21 cellular contexts compared by ENCODE assay signal in genomic region chr7:159196584-159196983, GRCh38. TPM values are rescaled to one million over a fixed set of nuclear protein-coding genes. Genes with fewer than 3 reads are reported as not detected.
A peak's percentile ranks its signal among the peaks of the same experiment; 100 is the strongest.
DNase-seq lines count a peak whose midpoint lies in the region; ATAC-seq and TF ChIP-seq lines count a peak whose summit lies in the region.
"Had no signal": no experiment of that assay in that cellular context is flagged by ENCODE, and none has a peak within 500 bp of the region (broad histone marks: within the 10 kb centered on the region; RNA-seq: fewer than 3 reads in every experiment).

No MANE protein-coding gene starts in this region.

- peak overlapping the region; percentile 85 for H3K27ac Mint-ChIP-seq in activated T-cell treated with anti-CD3 and anti-CD28 coated beads, Interleukin-2, amount 50 U/mL, for 72 hours
- H3K27ac Mint-ChIP-seq in CD8-positive, alpha-beta T cell = peak overlapping the region; percentile 93
- H3K27ac Mint-ChIP-seq in activated CD4-positive, alpha-beta memory T cell treated with anti-CD3 and anti-CD28 coated beads, Interleukin-2, amount 10 ng/mL, durations not matched to agents 7 days and 5 days = peak overlapping the region; percentile 95
- peak overlapping the region in 1 of 2 donors; percentile 86 for H3K27ac Mint-ChIP-seq in natural killer cell treated with Interleukin-12 subunit alpha and Interleukin-12 subunit beta and Interleukin-15 and Interleukin-18, amount 100 ng/mL, for 72 hours

- TF ChIP-seq CTCF in CD8-positive, alpha-beta T cell (IDR thresholded peaks at IDR 0.05) = no peak
- TF ChIP-seq CTCF in GM20000 (IDR thresholded peaks at IDR 0.05; ENCODE audit: extremely low read depth, missing control alignments) = no peak

- no peaks in the 10 kb centered on the region for H3K27me3 Mint-ChIP-seq in activated T-cell treated with anti-CD3 and anti-CD28 coated beads, Interleukin-2, amount 50 U/mL, for 72 hours (ENCODE audit: low read depth)
- H3K27me3 Mint-ChIP-seq in activated T-cell treated with anti-CD3 and anti-CD28 coated beads, Interleukin-2, amount 50 U/mL, for 4 hours (ENCODE audit: low read depth) = no peaks in the 10 kb centered on the region
- no peaks in the 10 kb centered on the region for H3K27me3 Mint-ChIP-seq in CD8-positive, alpha-beta T cell (ENCODE audit: low read depth)
- H3K27me3 Mint-ChIP-seq in activated CD4-positive, alpha-beta memory T cell treated with anti-CD3 and anti-CD28 coated beads, Interleukin-2, amount 10 ng/mL, durations not matched to agents 7 days and 5 days = no peaks in the 10 kb centered on the region
- no peaks in the 10 kb centered on the region for H3K27me3 Mint-ChIP-seq in natural killer cell treated with Interleukin-12 subunit alpha and Interleukin-12 subunit beta and Interleukin-15 and Interleukin-18, amount 100 ng/mL, for 72 hours
- H3K27me3 Mint-ChIP-seq: stimulated activated naive B cell treated with anti-CD40 and anti-IgM and Interleukin-4, amounts not matched to agents 10 μg/mL and 1 μg/mL and 100 μg/mL, for 72 hours had no signal

- H3K27ac ChIP-seq in CD8-positive, alpha-beta T cell (ENCODE audit: low read depth, low read length) = no peak overlapping the region
- H3K27ac ChIP-seq: brain microvascular endothelial cell, left lung, SJSA1 had no signal

- H3K36me3 Mint-ChIP-seq in activated T-cell treated with anti-CD3 and anti-CD28 coated beads, Interleukin-2, amount 50 U/mL, for 72 hours (ENCODE audit: insufficient read depth in 2 of 2) = no peaks in the 10 kb centered on the region
- H3K36me3 Mint-ChIP-seq in activated T-cell treated with anti-CD3 and anti-CD28 coated beads, Interleukin-2, amount 50 U/mL, for 4 hours (ENCODE audit: insufficient read depth) = no peaks in the 10 kb centered on the region
- H3K36me3 Mint-ChIP-seq in CD8-positive, alpha-beta T cell = no peaks in the 10 kb centered on the region
- no peaks in the 10 kb centered on the region for H3K36me3 Mint-ChIP-seq in activated CD4-positive, alpha-beta memory T cell treated with anti-CD3 and anti-CD28 coated beads, Interleukin-2, amount 10 ng/mL, durations not matched to agents 7 days and 5 days (ENCODE audit: low read depth)
- H3K36me3 Mint-ChIP-seq in natural killer cell treated with Interleukin-12 subunit alpha and Interleukin-12 subunit beta and Interleukin-15 and Interleukin-18, amount 100 ng/mL, for 72 hours = no peaks in the 10 kb centered on the region

- peaks cover 42% of the 10 kb centered on the region for H3K4me1 ChIP-seq in CD8-positive, alpha-beta T cell (ENCODE audit: insufficient read depth, low read length)
- H3K4me1 ChIP-seq: SJSA1 had no signal

- H3K9me3 ChIP-seq in CD8-positive, alpha-beta T cell (ENCODE audit: low read length) = no peaks in the 10 kb centered on the region
- H3K9me3 ChIP-seq: left lung, transverse colon had no signal

- no peak for DNase-seq in activated T-cell treated with anti-CD3 and anti-CD28 coated beads, Interleukin-2, amount 50 U/mL, for 72 hours
- DNase-seq in activated T-cell treated with anti-CD3 and anti-CD28 coated beads, Interleukin-2, amount 50 U/mL, for 4 hours = no peak
- peak in 1 of 7 experiments; percentile 22 for DNase-seq in CD8-positive, alpha-beta T cell
- no peak for DNase-seq in activated CD4-positive, alpha-beta memory T cell treated with anti-CD3 and anti-CD28 coated beads, Interleukin-2, amount 10 ng/mL, durations not matched to agents 7 days and 5 days
- no peak for DNase-seq in natural killer cell treated with Interleukin-12 subunit alpha and Interleukin-12 subunit beta and Interleukin-15 and Interleukin-18, amount 100 ng/mL, for 72 hours (ENCODE audit: low spot score)
- DNase-seq in GM20000 (ENCODE audit: low spot score) = no peak
- DNase-seq in cortex of kidney (lab: John Stamatoyannopoulos, UW) = no peak
- DNase-seq: brain microvascular endothelial cell; DMS79 treated with DMSO at 0.1 percent for 48 hours; head of caudate nucleus; Karpas-422; NCI-H1105; NCI-H2029 treated with DMSO at 0.1 percent for 48 hours; NCI-H345; stimulated activated naive B cell treated with anti-CD40 and anti-IgM and Interleukin-4, amounts not matched to agents 10 μg/mL and 1 μg/mL and 100 μg/mL, for 72 hours had no signal

- CTCF ChIA-PET in CD8-positive, alpha-beta T cell (lab: Charles Lee) = no interaction called here
- CTCF ChIA-PET in activated CD4-positive, alpha-beta memory T cell treated with anti-CD3 and anti-CD28 coated beads, Interleukin-2, amount 10 ng/mL, durations not matched to agents 7 days and 5 days (lab: Charles Lee) = interaction anchor here (1.5 kb wide), 1 partner anchor 153 kb away, joined by 3 read pairs; no protein-coding TSS in a partner anchor

- H3K36me3 ChIP-seq in CD8-positive, alpha-beta T cell (ENCODE audit: insufficient read depth, low read length) = no peaks in the 10 kb centered on the region
- H3K36me3 ChIP-seq: brain microvascular endothelial cell, left lung, SJSA1, transverse colon had no signal

- no peak for ATAC-seq in activated T-cell treated with anti-CD3 and anti-CD28 coated beads, Interleukin-2, amount 50 U/mL, for 72 hours (replicated peaks in 1 of 2)
- no peak for ATAC-seq in activated T-cell treated with anti-CD3 and anti-CD28 coated beads, Interleukin-2, amount 50 U/mL, for 4 hours
- ATAC-seq in CD8-positive, alpha-beta T cell = no peak
- no peak for ATAC-seq in natural killer cell treated with Interleukin-12 subunit alpha and Interleukin-12 subunit beta and Interleukin-15 and Interleukin-18, amount 100 ng/mL, for 72 hours
- no peak for ATAC-seq in GM18909 (IDR thresholded peaks at IDR 0.05; ENCODE audit: poor library complexity, unreplicated experiment)

- POLR2A ChIA-PET in CD8-positive, alpha-beta T cell (lab: Charles Lee) = no interaction called here
- POLR2A ChIA-PET in activated CD4-positive, alpha-beta memory T cell treated with anti-CD3 and anti-CD28 coated beads, Interleukin-2, amount 10 ng/mL, durations not matched to agents 7 days and 5 days (lab: Charles Lee) = interaction anchor here (1.5 to 1.8 kb wide), 2 partner anchors 13 to 16 kb away, joined by 3 to 6 read pairs; no protein-coding TSS in a partner anchor

- intact Hi-C loops in CD8-positive, alpha-beta T cell (cut with DNase I, micrococcal nuclease) = no loop called here

- peak overlapping the region in 1 of 2 donors; percentile 86 for H3K4me3 Mint-ChIP-seq in activated T-cell treated with anti-CD3 and anti-CD28 coated beads, Interleukin-2, amount 50 U/mL, for 72 hours
- H3K4me3 Mint-ChIP-seq in activated T-cell treated with anti-CD3 and anti-CD28 coated beads, Interleukin-2, amount 50 U/mL, for 4 hours = no peak overlapping the region
- peak overlapping the region; percentile 69 for H3K4me3 Mint-ChIP-seq in CD8-positive, alpha-beta T cell
- H3K4me3 Mint-ChIP-seq in activated CD4-positive, alpha-beta memory T cell treated with anti-CD3 and anti-CD28 coated beads, Interleukin-2, amount 10 ng/mL, durations not matched to agents 7 days and 5 days = peak overlapping the region; percentile 17
- H3K4me3 Mint-ChIP-seq in natural killer cell treated with Interleukin-12 subunit alpha and Interleukin-12 subunit beta and Interleukin-15 and Interleukin-18, amount 100 ng/mL, for 72 hours = peak overlapping the region; percentile 85
- H3K4me3 Mint-ChIP-seq: neural crest cell had no signal

- no peaks in the 10 kb centered on the region for H3K27me3 ChIP-seq in CD8-positive, alpha-beta T cell (ENCODE audit: insufficient read depth, low read length)
- H3K27me3 ChIP-seq: brain microvascular endothelial cell, SJSA1, transverse colon had no signal

- H3K4me3 ChIP-seq in CD8-positive, alpha-beta T cell (ENCODE audit: low read depth, low read length) = no peak overlapping the region
- H3K4me3 ChIP-seq: left lung, SJSA1, transverse colon had no signal

- peaks cover 25% of the 10 kb centered on the region for H3K4me1 Mint-ChIP-seq in activated T-cell treated with anti-CD3 and anti-CD28 coated beads, Interleukin-2, amount 50 U/mL, for 72 hours (ENCODE audit: low read depth)
- peaks cover 54% of the 10 kb centered on the region for H3K4me1 Mint-ChIP-seq in activated T-cell treated with anti-CD3 and anti-CD28 coated beads, Interleukin-2, amount 50 U/mL, for 4 hours (ENCODE audit: low read depth)
- peaks cover 53% of the 10 kb centered on the region for H3K4me1 Mint-ChIP-seq in CD8-positive, alpha-beta T cell (ENCODE audit: low read depth)
- peaks cover 45% of the 10 kb centered on the region for H3K4me1 Mint-ChIP-seq in activated CD4-positive, alpha-beta memory T cell treated with anti-CD3 and anti-CD28 coated beads, Interleukin-2, amount 10 ng/mL, durations not matched to agents 7 days and 5 days
- H3K4me1 Mint-ChIP-seq in natural killer cell treated with Interleukin-12 subunit alpha and Interleukin-12 subunit beta and Interleukin-15 and Interleukin-18, amount 100 ng/mL, for 72 hours (ENCODE audit: low read depth in 2 of 2) = peaks cover 55 to 64% of the 10 kb centered on the region in 2 donors

- H3K9me3 Mint-ChIP-seq in activated T-cell treated with anti-CD3 and anti-CD28 coated beads, Interleukin-2, amount 50 U/mL, for 72 hours = no peaks in the 10 kb centered on the region
- no peaks in the 10 kb centered on the region for H3K9me3 Mint-ChIP-seq in activated T-cell treated with anti-CD3 and anti-CD28 coated beads, Interleukin-2, amount 50 U/mL, for 4 hours
- H3K9me3 Mint-ChIP-seq in CD8-positive, alpha-beta T cell = no peaks in the 10 kb centered on the region
- H3K9me3 Mint-ChIP-seq in activated CD4-positive, alpha-beta memory T cell treated with anti-CD3 and anti-CD28 coated beads, Interleukin-2, amount 10 ng/mL, durations not matched to agents 7 days and 5 days = no peaks in the 10 kb centered on the region
- H3K9me3 Mint-ChIP-seq in natural killer cell treated with Interleukin-12 subunit alpha and Interleukin-12 subunit beta and Interleukin-15 and Interleukin-18, amount 100 ng/mL, for 72 hours = no peaks in the 10 kb centered on the region
- H3K9me3 Mint-ChIP-seq: neural crest cell; stimulated activated naive B cell treated with anti-CD40 and anti-IgM and Interleukin-4, amounts not matched to agents 10 μg/mL and 1 μg/mL and 100 μg/mL, for 72 hours had no signal

RNA-seq across cellular contexts. Expression of gene VIPR2, which starts 51.9 kb away (rescaled TPM):
- 1 to 10 TPM in 1 of 2 donors, under 1 TPM in 1; 0.46 to 3.0 TPM for total RNA-seq in activated T-cell treated with anti-CD3 and anti-CD28 coated beads, Interleukin-2, amount 50 U/mL, for 72 hours
- under 1 TPM; 0.14 to 0.30 (median 0.26) TPM for total RNA-seq in activated T-cell treated with anti-CD3 and anti-CD28 coated beads, Interleukin-2, amount 50 U/mL, for 4 hours
- under 1 TPM; 0.61 to 0.73 TPM for total RNA-seq in CD8-positive, alpha-beta T cell
- under 1 TPM; 0.13 to 0.23 TPM for total RNA-seq in activated CD4-positive, alpha-beta memory T cell treated with anti-CD3 and anti-CD28 coated beads, Interleukin-2, amount 10 ng/mL, durations not matched to agents 7 days and 5 days
- total RNA-seq in natural killer cell treated with Interleukin-12 subunit alpha and Interleukin-12 subunit beta and Interleukin-15 and Interleukin-18, amount 100 ng/mL, for 72 hours = under 1 TPM; 0.36 to 0.45 TPM
- total RNA-seq: HT1080, SJSA1 had no signal
